ENCODE assay signal across 31 cellular contexts in the genomic region with DNA sequence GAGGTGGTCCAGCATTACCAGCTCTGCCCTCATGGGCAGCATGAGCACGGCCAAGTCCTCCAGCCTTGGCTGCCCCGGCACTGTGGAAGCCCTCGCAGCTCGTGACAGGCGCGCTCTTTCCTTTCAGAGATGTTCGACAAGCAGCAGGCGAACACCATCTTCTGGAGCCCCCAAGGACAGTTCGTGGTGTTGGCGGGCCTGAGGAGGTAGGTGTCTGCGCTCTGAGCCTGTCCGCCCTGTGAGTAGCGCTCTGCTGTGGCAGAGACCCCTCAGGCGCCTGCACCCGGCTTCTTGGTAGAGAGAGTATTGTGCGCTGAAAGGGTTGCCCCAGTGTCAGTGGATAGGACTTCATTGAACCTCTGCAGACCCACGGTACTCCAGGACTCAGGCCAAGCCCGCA.
"Had no signal": no experiment of that assay in that cellular context is flagged by ENCODE, and none has a peak within 500 bp of the region (broad histone marks: within the 10 kb centered on the region; RNA-seq: fewer than 3 reads in every experiment).

No MANE protein-coding gene starts in this region.

- H3K27ac ChIP-seq: ascending aorta, brain microvascular endothelial cell, coronary artery, dorsolateral prefrontal cortex, esophagus squamous epithelium, heart right ventricle, VCaP had no signal

- FAIRE-seq: bronchial epithelial cell had no signal

- H3K9me3 ChIP-seq: ascending aorta, esophagus squamous epithelium, heart right ventricle had no signal

- H3K4me1 Mint-ChIP-seq: activated CD4-positive, alpha-beta memory T cell treated with anti-CD3 and anti-CD28 coated beads, Interleukin-2, amount 10 ng/mL, durations not matched to agents 7 days and 5 days; activated naive CD4-positive, alpha-beta T cell treated with anti-CD3 and anti-CD28 coated beads, Interleukin-2, amount 10 ng/mL, durations not matched to agents 7 days and 5 days; endodermal cell; WTC11 had no signal

- ATAC-seq: activated naive CD4-positive, alpha-beta T cell treated with anti-CD3 and anti-CD28 coated beads, Interleukin-2, amount 50 U/mL, for 72 hours; activated T-cell treated with anti-CD3 and anti-CD28 coated beads, Interleukin-2, amount 50 U/mL, for 72 hours; heart right ventricle; WTC11 had no signal

- H3K4me3 ChIP-seq: ascending aorta, coronary artery, dorsolateral prefrontal cortex, esophagus squamous epithelium, heart right ventricle had no signal

- H3K4me1 ChIP-seq: ascending aorta, esophagus squamous epithelium, heart right ventricle had no signal

- H3K9me3 Mint-ChIP-seq: activated CD4-positive, alpha-beta memory T cell treated with anti-CD3 and anti-CD28 coated beads, Interleukin-2, amount 10 ng/mL, durations not matched to agents 7 days and 5 days; activated CD4-positive, alpha-beta T cell treated with anti-CD3 and anti-CD28 coated beads, Interleukin-2, amount 10 ng/mL, durations not matched to agents 7 days and 5 days; activated naive CD4-positive, alpha-beta T cell treated with anti-CD3 and anti-CD28 coated beads, Interleukin-2, amount 10 ng/mL, durations not matched to agents 7 days and 5 days; activated naive CD4-positive, alpha-beta T cell treated with anti-CD3 and anti-CD28 coated beads, Interleukin-2, amount 50 U/mL, for 72 hours; activated naive CD8-positive, alpha-beta T cell treated with anti-CD3 and anti-CD28 coated beads, Interleukin-2, amount 10 ng/mL, durations not matched to agents 7 days and 5 days; activated T-cell treated with anti-CD3 and anti-CD28 coated beads, Interleukin-2, amount 50 U/mL, for 24 hours; activated T-cell treated with anti-CD3 and anti-CD28 coated beads, Interleukin-2, amount 50 U/mL, for 72 hours; central memory CD8-positive, alpha-beta T cell; dendritic cell treated with granulocyte-macrophage colony-stimulating factor and Interleukin-4, amounts not matched to agents 40 ng/mL and 50 ng/mL, for 4 days; endodermal cell; WTC11 had no signal

- DNase-seq: activated CD4-positive, alpha-beta memory T cell treated with anti-CD3 and anti-CD28 coated beads, Interleukin-2, amount 10 ng/mL, durations not matched to agents 7 days and 5 days; activated CD4-positive, alpha-beta T cell treated with anti-CD3 and anti-CD28 coated beads for 1 hour; activated CD4-positive, alpha-beta T cell treated with anti-CD3 and anti-CD28 coated beads for 4 hours; activated CD4-positive, alpha-beta T cell treated with anti-CD3 and anti-CD28 coated beads, Interleukin-2, amount 10 ng/mL, durations not matched to agents 7 days and 5 days; activated CD4-positive, alpha-beta T cell treated with anti-CD3 and anti-CD28 coated beads, Interleukin-2, amount 50 U/mL, for 4 hours; activated CD8-positive, alpha-beta memory T cell treated with anti-CD3 and anti-CD28 coated beads, Interleukin-2, amount 50 U/mL, for 48 hours; activated gamma-delta T cell; activated naive CD4-positive, alpha-beta T cell; activated naive CD4-positive, alpha-beta T cell treated with anti-CD3 and anti-CD28 coated beads, Interleukin-2, amount 10 ng/mL, durations not matched to agents 7 days and 5 days; activated naive CD8-positive, alpha-beta T cell treated with anti-CD3 and anti-CD28 coated beads, Interleukin-2, amount 10 ng/mL, durations not matched to agents 7 days and 5 days; activated T-cell treated with anti-CD3 and anti-CD28 coated beads for 4 hours; activated T-cell treated with anti-CD3 and anti-CD28 coated beads, Interleukin-2, amount 50 U/mL, for 24 hours; activated T-cell treated with anti-CD3 and anti-CD28 coated beads, Interleukin-2, amount 50 U/mL, for 72 hours; brain microvascular endothelial cell; effector memory CD4-positive, alpha-beta T cell; endodermal cell; erythroblast; esophagus squamous epithelium; foreskin melanocyte; heart right ventricle; T-helper 1 cell; T-helper 2 cell had no signal

- H3K27me3 Mint-ChIP-seq: activated CD4-positive, alpha-beta memory T cell treated with anti-CD3 and anti-CD28 coated beads, Interleukin-2, amount 10 ng/mL, durations not matched to agents 7 days and 5 days; activated CD4-positive, alpha-beta T cell treated with anti-CD3 and anti-CD28 coated beads, Interleukin-2, amount 10 ng/mL, durations not matched to agents 7 days and 5 days; activated naive CD4-positive, alpha-beta T cell treated with anti-CD3 and anti-CD28 coated beads, Interleukin-2, amount 10 ng/mL, durations not matched to agents 7 days and 5 days; activated naive CD8-positive, alpha-beta T cell treated with anti-CD3 and anti-CD28 coated beads, Interleukin-2, amount 10 ng/mL, durations not matched to agents 7 days and 5 days; activated T-cell treated with anti-CD3 and anti-CD28 coated beads, Interleukin-2, amount 50 U/mL, for 24 hours; central memory CD8-positive, alpha-beta T cell; dendritic cell treated with granulocyte-macrophage colony-stimulating factor and Interleukin-4, amounts not matched to agents 40 ng/mL and 50 ng/mL, for 4 days had no signal

- H3K27me3 ChIP-seq: ascending aorta, brain microvascular endothelial cell, dorsolateral prefrontal cortex, esophagus squamous epithelium, heart right ventricle had no signal

- H3K27ac Mint-ChIP-seq: activated CD4-positive, alpha-beta memory T cell treated with anti-CD3 and anti-CD28 coated beads, Interleukin-2, amount 10 ng/mL, durations not matched to agents 7 days and 5 days; activated CD4-positive, alpha-beta T cell treated with anti-CD3 and anti-CD28 coated beads, Interleukin-2, amount 10 ng/mL, durations not matched to agents 7 days and 5 days; activated naive CD4-positive, alpha-beta T cell treated with anti-CD3 and anti-CD28 coated beads, Interleukin-2, amount 10 ng/mL, durations not matched to agents 7 days and 5 days; activated naive CD8-positive, alpha-beta T cell treated with anti-CD3 and anti-CD28 coated beads, Interleukin-2, amount 10 ng/mL, durations not matched to agents 7 days and 5 days; activated T-cell treated with anti-CD3 and anti-CD28 coated beads, Interleukin-2, amount 50 U/mL, for 24 hours; activated T-cell treated with anti-CD3 and anti-CD28 coated beads, Interleukin-2, amount 50 U/mL, for 72 hours; dendritic cell treated with granulocyte-macrophage colony-stimulating factor and Interleukin-4, amounts not matched to agents 40 ng/mL and 50 ng/mL, for 4 days had no signal

- H3K4me3 Mint-ChIP-seq: activated CD4-positive, alpha-beta memory T cell treated with anti-CD3 and anti-CD28 coated beads, Interleukin-2, amount 10 ng/mL, durations not matched to agents 7 days and 5 days; activated CD4-positive, alpha-beta T cell treated with anti-CD3 and anti-CD28 coated beads, Interleukin-2, amount 10 ng/mL, durations not matched to agents 7 days and 5 days; activated naive CD4-positive, alpha-beta T cell treated with anti-CD3 and anti-CD28 coated beads, Interleukin-2, amount 10 ng/mL, durations not matched to agents 7 days and 5 days; activated naive CD8-positive, alpha-beta T cell treated with anti-CD3 and anti-CD28 coated beads, Interleukin-2, amount 10 ng/mL, durations not matched to agents 7 days and 5 days; activated T-cell treated with anti-CD3 and anti-CD28 coated beads, Interleukin-2, amount 50 U/mL, for 24 hours; activated T-cell treated with anti-CD3 and anti-CD28 coated beads, Interleukin-2, amount 50 U/mL, for 72 hours; central memory CD8-positive, alpha-beta T cell; dendritic cell treated with granulocyte-macrophage colony-stimulating factor and Interleukin-4, amounts not matched to agents 40 ng/mL and 50 ng/mL, for 4 days; endodermal cell; WTC11 had no signal
